ENCODE assay signal across 27 cellular contexts in genomic region chr14:31174433-31174832, GRCh38. TPM values are rescaled to one million over a fixed set of nuclear protein-coding genes. Genes with fewer than 3 reads are reported as not detected.
DNase-seq lines count a peak whose midpoint lies in the region; ATAC-seq, FAIRE-seq and TF ChIP-seq lines count a peak whose summit lies in the region.
"Had no signal": no experiment of that assay in that cellular context is flagged by ENCODE, and none has a peak within 500 bp of the region (broad histone marks: within the 10 kb centered on the region; RNA-seq: fewer than 3 reads in every experiment).

No MANE protein-coding gene starts in this region.

- BruUV-seq in HepG2 (replicated peaks; lab: Mats Ljungman, UMichigan) (no TSS peak), IMR-90 (replicated peaks; lab: Mats Ljungman, UMichigan) (no TSS peak)

- no peak overlapping the region for H2AK9ac ChIP-seq in IMR-90 (replicated peaks; ENCODE audit: low read depth, low read length, poor library complexity)

- no peak for TF ChIP-seq RAD21 in HepG2 (CRISPR knock-in tag; IDR thresholded peaks at IDR 0.05)
- TF ChIP-seq RAD21 in IMR-90 (IDR thresholded peaks at IDR 0.05; ENCODE audit: low read length): no peak
- no peak for TF ChIP-seq RAD21 in H1 (IDR thresholded peaks at IDR 0.05 in 1 of 2, conservative IDR thresholded peaks at IDR 0.05 in 1 of 2; ENCODE audit: low read depth in 2 of 2, low read length in 2 of 2)

- H2BK120ac ChIP-seq in IMR-90 (ENCODE audit: low read depth, low read length) (no peak overlapping the region), H1 (replicated peaks; ENCODE audit: low read depth, low read length) (no peak overlapping the region)

- H3K4me2 ChIP-seq in HepG2 (ENCODE audit: low read depth, low read length) (no peak overlapping the region), IMR-90 (ENCODE audit: low read depth, low read length) (no peak overlapping the region), H1 (ENCODE audit: insufficient read depth in 1 of 2, low read depth in 2 of 2, low read length in 2 of 2) (no peak overlapping the region)
- H3K4me2 ChIP-seq: BLaER1 had no signal

- 97% methylated on average over 4 of the region's 4 CpGs for WGBS in HepG2 (ENCODE audit: low lambda C conversion rate)
- WGBS in right lobe of liver (ENCODE audit: insufficient coverage, low coverage, low lambda C conversion rate, missing lambda C conversion rate): 76% methylated on average over 4 of the region's 4 CpGs
- WGBS in IMR-90 (ENCODE audit: extremely low coverage in 2 of 2, insufficient read length in 1 of 2), 2 experiments: 90% methylated on average over 2 of the region's 4 CpGs; no CpG with 5 or more reads in 1 of the 2 experiments
- WGBS in H1 (ENCODE audit: extremely low coverage in 1 of 2, insufficient coverage in 1 of 2, insufficient read length in 1 of 2, insufficient replicate concordance in 2 of 2, low coverage in 1 of 2, low lambda C conversion rate in 2 of 2, missing lambda C conversion rate in 1 of 2), 2 experiments: 92% methylated on average over 4 of the region's 4 CpGs; no CpG with 5 or more reads in 1 of the 2 experiments

- H4K5ac ChIP-seq in IMR-90 (ENCODE audit: low read depth, low read length): no peak overlapping the region
- H4K5ac ChIP-seq in H1 (ENCODE audit: insufficient read length, low read depth, low read length): no peak overlapping the region

- no peaks in the 10 kb centered on the region for H3K9me3 Mint-ChIP-seq in activated CD4-positive, alpha-beta T cell treated with anti-CD3 and anti-CD28 coated beads, Interleukin-2, amount 10 ng/mL, durations not matched to agents 24 days and 14 days
- no peaks in the 10 kb centered on the region for H3K9me3 Mint-ChIP-seq in activated naive CD4-positive, alpha-beta T cell treated with anti-CD3 and anti-CD28 coated beads for 36 hours
- H3K9me3 Mint-ChIP-seq: CD14-positive monocyte; CD4-positive, alpha-beta memory T cell; CD4-positive, CD25-positive, alpha-beta regulatory T cell; CD8-positive, alpha-beta memory T cell had no signal

- H4K91ac ChIP-seq in IMR-90 (ENCODE audit: insufficient read depth, low read depth, low read length): no peak overlapping the region
- no peak overlapping the region for H4K91ac ChIP-seq in H1 (replicated peaks; ENCODE audit: insufficient read length, low read length)

- H3K9ac ChIP-seq in HepG2 (ENCODE audit: insufficient read depth, low read depth, low read length): no peak overlapping the region
- no peak overlapping the region for H3K9ac ChIP-seq in IMR-90 (ENCODE audit: low read depth, low read length)
- no peak overlapping the region for H3K9ac ChIP-seq in H1 (replicated peaks in 1 of 4; ENCODE audit: extremely low read depth in 1 of 4, low read depth in 3 of 4, low read length in 3 of 4)
- H3K9ac ChIP-seq: BLaER1 had no signal

- H3K56ac ChIP-seq in IMR-90 (ENCODE audit: extremely low read depth, insufficient read depth, low read length) (no peak overlapping the region), H1 (replicated peaks; ENCODE audit: insufficient read length, low read depth, low read length) (no peak overlapping the region)

- H3K27me3 ChIP-seq in HepG2 (ENCODE audit: control insufficient read depth in 1 of 2, insufficient read depth in 2 of 2, low read length in 2 of 2) (no peaks in the 10 kb centered on the region), right lobe of liver (no peaks in the 10 kb centered on the region), IMR-90 (ENCODE audit: control insufficient read depth, insufficient read depth, low read length) (no peaks in the 10 kb centered on the region), H1 (replicated peaks in 1 of 4; ENCODE audit: control insufficient read depth in 3 of 4, extremely low read depth in 1 of 4, insufficient read depth in 3 of 4, low read length in 3 of 4) (no peaks in the 10 kb centered on the region)
- H3K27me3 ChIP-seq: BE2C, BLaER1 had no signal

- intact Hi-C loops in HepG2 (cut with micrococcal nuclease; ENCODE audit: unreplicated experiment) (no loop called here), right lobe of liver (cut with DNase I) (no loop called here), IMR-90 (cut with micrococcal nuclease) (no loop called here)
- intact Hi-C loops in activated CD4-positive, alpha-beta T cell treated with anti-CD3 and anti-CD28 coated beads, Interleukin-2, amount 10 ng/mL, durations not matched to agents 24 days and 14 days (cut with micrococcal nuclease): no loop called here
- intact Hi-C loops in activated naive CD4-positive, alpha-beta T cell treated with anti-CD3 and anti-CD28 coated beads for 36 hours (cut with micrococcal nuclease): no loop called here

- no peaks in the 10 kb centered on the region for H3K4me1 Mint-ChIP-seq in activated CD4-positive, alpha-beta T cell treated with anti-CD3 and anti-CD28 coated beads, Interleukin-2, amount 10 ng/mL, durations not matched to agents 24 days and 14 days
- H3K4me1 Mint-ChIP-seq in activated naive CD4-positive, alpha-beta T cell treated with anti-CD3 and anti-CD28 coated beads for 36 hours (ENCODE audit: low read depth): no peaks in the 10 kb centered on the region
- H3K4me1 Mint-ChIP-seq: CD14-positive monocyte had no signal

- no peaks in the 10 kb centered on the region for H3K23me2 ChIP-seq in H1 (ENCODE audit: low read depth, low read length)

- no peak for FAIRE-seq in HepG2 (lab: Jason Lieb, UNC)
- no peak for FAIRE-seq in H1 (lab: Jason Lieb, UNC)
- peak; percentile 73 for FAIRE-seq in islet of Langerhans (lab: Jason Lieb, UNC)
- FAIRE-seq: GM12891, GM19239 had no signal

- no peak overlapping the region for H3K18ac ChIP-seq in IMR-90 (ENCODE audit: low read depth, low read length)
- no peak overlapping the region for H3K18ac ChIP-seq in H1 (ENCODE audit: extremely low read depth, low read length)

- H2BK20ac ChIP-seq in IMR-90 (ENCODE audit: low read depth, low read length) (no peak overlapping the region), H1 (ENCODE audit: low read length) (no peak overlapping the region)

- dilution Hi-C loops in IMR-90 (cut with HindIII; ENCODE audit: low sequenced_read_pairs, unreplicated experiment): no loop called here

- H3K4ac ChIP-seq in IMR-90 (ENCODE audit: low read depth, low read length): no peak overlapping the region
- no peak overlapping the region for H3K4ac ChIP-seq in H1 (replicated peaks; ENCODE audit: insufficient read length, low read depth, low read length)

- peaks cover 50% of the 10 kb centered on the region for H3K36me3 Mint-ChIP-seq in activated CD4-positive, alpha-beta T cell treated with anti-CD3 and anti-CD28 coated beads, Interleukin-2, amount 10 ng/mL, durations not matched to agents 24 days and 14 days (ENCODE audit: low read depth)
- peaks cover 21% of the 10 kb centered on the region for H3K36me3 Mint-ChIP-seq in activated naive CD4-positive, alpha-beta T cell treated with anti-CD3 and anti-CD28 coated beads for 36 hours (ENCODE audit: low read depth)

- peaks cover 5% of the 10 kb centered on the region for H3K9me1 ChIP-seq in IMR-90 (ENCODE audit: insufficient read depth, low read length)

- TF ChIP-seq POLR2A in HepG2 (IDR thresholded peaks at IDR 0.05; ENCODE audit: insufficient read depth in 1 of 2, low read depth in 2 of 2, low read length in 2 of 2): no peak
- TF ChIP-seq POLR2A in right lobe of liver (IDR thresholded peaks at IDR 0.05): no peak
- no peak for TF ChIP-seq POLR2A in IMR-90 (IDR thresholded peaks at IDR 0.05; ENCODE audit: low read depth, low read length)
- no peak for TF ChIP-seq POLR2A in H1 (IDR thresholded peaks at IDR 0.05; ENCODE audit: control extremely low read depth in 1 of 2, low read depth in 2 of 2, low read length in 2 of 2)

- H2AFZ ChIP-seq in HepG2 (ENCODE audit: low read length): no peak overlapping the region
- no peak overlapping the region for H2AFZ ChIP-seq in IMR-90 (replicated peaks; ENCODE audit: low read length, poor library complexity)
- no peak overlapping the region for H2AFZ ChIP-seq in H1 (ENCODE audit: low read length)

- H3K79me2 ChIP-seq in HepG2 (ENCODE audit: insufficient read depth, low read length) (peaks cover 8% of the 10 kb centered on the region), H1 (ENCODE audit: control insufficient read depth in 1 of 2, insufficient read depth in 2 of 2, low read length in 2 of 2) (no peaks in the 10 kb centered on the region)

- H4K20me1 ChIP-seq in HepG2 (ENCODE audit: insufficient read depth, low read length): peaks cover 9% of the 10 kb centered on the region
- H4K20me1 ChIP-seq in IMR-90 (ENCODE audit: insufficient read depth, low read length): peaks cover 7% of the 10 kb centered on the region
- no peaks in the 10 kb centered on the region for H4K20me1 ChIP-seq in H1 (replicated peaks in 1 of 2; ENCODE audit: control insufficient read depth in 1 of 2, insufficient read depth in 2 of 2, low read length in 2 of 2)

- H3K23ac ChIP-seq in IMR-90 (ENCODE audit: low read depth, low read length) (no peak overlapping the region), H1 (ENCODE audit: insufficient read length) (no peak overlapping the region)

- no peak overlapping the region for H3K4me3 ChIP-seq in HepG2 (replicated peaks in 1 of 3; ENCODE audit: insufficient read depth in 1 of 3, low read depth in 2 of 3, low read length in 3 of 3)
- H3K4me3 ChIP-seq in right lobe of liver: no peak overlapping the region
- H3K4me3 ChIP-seq in IMR-90 (ENCODE audit: insufficient read depth, low read depth, low read length): no peak overlapping the region
- H3K4me3 ChIP-seq in H1 (ENCODE audit: extremely low read depth in 1 of 4, insufficient read depth in 2 of 4, low read depth in 3 of 4, low read length in 4 of 4): no peak overlapping the region
- H3K4me3 ChIP-seq: BLaER1 had no signal

- H4K8ac ChIP-seq in IMR-90 (ENCODE audit: low read depth in 2 of 2, low read length in 2 of 2) (no peak overlapping the region), H1 (ENCODE audit: extremely low read depth, insufficient read depth, low read length) (no peak overlapping the region; the same call in 1 of the 2 replicates)

- POLR2A ChIA-PET in HepG2 (lab: Yijun Ruan, JAX): no interaction called here
- POLR2A ChIA-PET in IMR-90 (lab: Charles Lee; ENCODE audit: unreplicated experiment): no interaction called here
- POLR2A ChIA-PET in H1 (lab: Charles Lee; ENCODE audit: partially characterized antibody): interaction anchor here (0.6 kb wide), 1 partner anchor 68 kb away, joined by 3 read pairs; no protein-coding TSS in a partner anchor

- ATAC-seq in HepG2: no peak
- no peak for ATAC-seq in right lobe of liver
- ATAC-seq in IMR-90 (ENCODE audit: low read depth): no peak

- no peaks in the 10 kb centered on the region for H3K9me3 ChIP-seq in HepG2 (ENCODE audit: low read length)
- no peaks in the 10 kb centered on the region for H3K9me3 ChIP-seq in right lobe of liver
- no peaks in the 10 kb centered on the region for H3K9me3 ChIP-seq in IMR-90 (ENCODE audit: control insufficient read depth, insufficient read depth, low read length)
- H3K9me3 ChIP-seq in H1 (ENCODE audit: insufficient read depth in 2 of 2, low read depth in 1 of 2, low read length in 1 of 2): no peaks in the 10 kb centered on the region
- H3K9me3 ChIP-seq: BE2C, BLaER1 had no signal

- H2AK5ac ChIP-seq in IMR-90 (ENCODE audit: low read depth, low read length) (no peak overlapping the region), H1 (ENCODE audit: low read depth, low read length) (no peak overlapping the region)

- TF ChIP-seq EP300 in HepG2 (IDR thresholded peaks at IDR 0.05; ENCODE audit: low read depth in 2 of 2, low read length in 2 of 2) (no peak), HepG2 (CRISPR knock-in tag; IDR thresholded peaks at IDR 0.05; ENCODE audit: borderline replicate concordance) (no peak), H1 (IDR thresholded peaks at IDR 0.05; ENCODE audit: borderline replicate concordance in 1 of 2, low read depth in 2 of 2, low read length in 2 of 2) (no peak)

- DNase-seq in HepG2 (ENCODE audit: low spot score) (no peak), right lobe of liver (no peak), IMR-90 (no peak), H1 (ENCODE audit: low read depth in 1 of 2, low spot score in 2 of 2) (no peak), activated T-cell treated with anti-CD3 and anti-CD28 coated beads for 4 hours (no peak)
- DNase-seq in activated CD4-positive, alpha-beta T cell treated with anti-CD3 and anti-CD28 coated beads, Interleukin-2, amount 10 ng/mL, durations not matched to agents 24 days and 14 days: no peak
- DNase-seq in activated naive CD4-positive, alpha-beta T cell treated with anti-CD3 and anti-CD28 coated beads for 36 hours: no peak
- DNase-seq: ACHN; BE2C; C1 segment of cervical spinal cord; CD4-positive, alpha-beta memory T cell; CD4-positive, CD25-positive, alpha-beta regulatory T cell; CD8-positive, alpha-beta memory T cell; COR-L47; DMS 273 treated with DMSO at 0.1 percent for 48 hours; DMS153; DMS53; DMS79; DND-41; EL; GF-D8 had no signal

- H3K79me1 ChIP-seq in IMR-90 (ENCODE audit: low read depth in 1 of 2, low read length in 2 of 2): peaks cover 27 to 53% of the 10 kb centered on the region in 2 experiments
- H3K79me1 ChIP-seq in H1 (ENCODE audit: low read depth, low read length): no peaks in the 10 kb centered on the region; the same call in 1 of the 2 replicates

- TF ChIP-seq CTCF in HepG2 (CRISPR knock-in tag; IDR thresholded peaks at IDR 0.05) (no peak), right lobe of liver (IDR thresholded peaks at IDR 0.05) (no peak), IMR-90 (conservative IDR thresholded peaks at IDR 0.05; ENCODE audit: low read depth, low read length) (no peak), H1 (IDR thresholded peaks at IDR 0.05; ENCODE audit: control extremely low read depth in 1 of 3, insufficient read depth in 1 of 3, low read depth in 1 of 3, low read length in 3 of 3) (no peak)

- no peak overlapping the region for H3K4me3 Mint-ChIP-seq in activated CD4-positive, alpha-beta T cell treated with anti-CD3 and anti-CD28 coated beads, Interleukin-2, amount 10 ng/mL, durations not matched to agents 24 days and 14 days
- H3K4me3 Mint-ChIP-seq in activated naive CD4-positive, alpha-beta T cell treated with anti-CD3 and anti-CD28 coated beads for 36 hours: no peak overlapping the region
- H3K4me3 Mint-ChIP-seq: CD14-positive monocyte; CD4-positive, alpha-beta memory T cell; CD4-positive, CD25-positive, alpha-beta regulatory T cell; CD8-positive, alpha-beta memory T cell had no signal

- H2BK5ac ChIP-seq in IMR-90 (ENCODE audit: low read depth, low read length, poor library complexity, severe bottlenecking) (no peak overlapping the region), H1 (ENCODE audit: low read depth, low read length) (no peak overlapping the region)

- H3K36me3 ChIP-seq in HepG2 (replicated peaks in 1 of 2; ENCODE audit: control insufficient read depth in 1 of 2, insufficient read depth in 2 of 2, low read length in 2 of 2) (peaks cover 53 to 85% of the 10 kb centered on the region in 2 experiments), right lobe of liver (peaks cover 6 to 88% (median 37%) of the 10 kb centered on the region in 4 donors), IMR-90 (ENCODE audit: control insufficient read depth, insufficient read depth, low read length) (peaks cover 34% of the 10 kb centered on the region), H1 (ENCODE audit: control insufficient read depth in 2 of 4, insufficient read depth in 4 of 4, low read length in 3 of 4) (peaks cover 0 to 55% (median 11%) of the 10 kb centered on the region in 4 experiments; a peak in 6 of 8 replicates)

- H3K14ac ChIP-seq in IMR-90 (replicated peaks; ENCODE audit: low read depth, low read length): no peak overlapping the region
- no peak overlapping the region for H3K14ac ChIP-seq in H1 (ENCODE audit: insufficient read length)

- no peak overlapping the region for H3K27ac Mint-ChIP-seq in activated CD4-positive, alpha-beta T cell treated with anti-CD3 and anti-CD28 coated beads, Interleukin-2, amount 10 ng/mL, durations not matched to agents 24 days and 14 days
- no peak overlapping the region for H3K27ac Mint-ChIP-seq in activated naive CD4-positive, alpha-beta T cell treated with anti-CD3 and anti-CD28 coated beads for 36 hours
- H3K27ac Mint-ChIP-seq: CD4-positive, alpha-beta memory T cell; CD4-positive, CD25-positive, alpha-beta regulatory T cell had no signal

- H3K27ac ChIP-seq in HepG2 (ENCODE audit: extremely low read length, insufficient read depth, low read length) (no peak overlapping the region), right lobe of liver (no peak overlapping the region), IMR-90 (ENCODE audit: insufficient read depth, low read length) (no peak overlapping the region), H1 (ENCODE audit: low read depth, low read length) (no peak overlapping the region)
- H3K27ac ChIP-seq: 22Rv1, BLaER1 had no signal

- CTCF ChIA-PET in HepG2 (lab: Yijun Ruan, JAX; ENCODE audit: low intra/inter-chr PET ratio, low total read pairs): no interaction called here
- CTCF ChIA-PET in IMR-90 (lab: Yijun Ruan, JAX): no interaction called here
- CTCF ChIA-PET in H1 (lab: Charles Lee; ENCODE audit: partially characterized antibody): interaction anchor here (1.3 kb wide), 1 partner anchor 181 kb away, joined by 3 read pairs; no protein-coding TSS in a partner anchor
- CTCF ChIA-PET in activated naive CD4-positive, alpha-beta T cell treated with anti-CD3 and anti-CD28 coated beads for 36 hours (lab: Charles Lee): no interaction called here

- H3K4me1 ChIP-seq in HepG2 (ENCODE audit: insufficient read depth, low read length) (no peaks in the 10 kb centered on the region), right lobe of liver (no peaks in the 10 kb centered on the region), IMR-90 (ENCODE audit: control insufficient read depth, insufficient read depth, low read length) (peaks cover 6% of the 10 kb centered on the region), H1 (replicated peaks in 1 of 4; ENCODE audit: control insufficient read depth in 3 of 4, insufficient read depth in 4 of 4, low read length in 3 of 4) (no peaks in the 10 kb centered on the region)
- H3K4me1 ChIP-seq: BE2C, BLaER1 had no signal

- no peak overlapping the region for H2BK12ac ChIP-seq in H1 (ENCODE audit: low read depth, low read length)

- H3K27me3 Mint-ChIP-seq in activated CD4-positive, alpha-beta T cell treated with anti-CD3 and anti-CD28 coated beads, Interleukin-2, amount 10 ng/mL, durations not matched to agents 24 days and 14 days: no peaks in the 10 kb centered on the region
- no peaks in the 10 kb centered on the region for H3K27me3 Mint-ChIP-seq in activated naive CD4-positive, alpha-beta T cell treated with anti-CD3 and anti-CD28 coated beads for 36 hours (ENCODE audit: low read depth)
- H3K27me3 Mint-ChIP-seq: CD4-positive, alpha-beta memory T cell; CD4-positive, CD25-positive, alpha-beta regulatory T cell; CD8-positive, alpha-beta memory T cell had no signal

- in situ Hi-C loops in HepG2 (cut with HindIII; ENCODE audit: extremely low pct_ligation_motif_present, low pct_unique_long_range_greater_than_20kb) (no loop called here), IMR-90 (cut with MboI; ENCODE audit: low sequenced_read_pairs) (no loop called here)

- H2BK15ac ChIP-seq in IMR-90 (ENCODE audit: low read depth, low read length): no peak overlapping the region
- no peak overlapping the region for H2BK15ac ChIP-seq in H1 (ENCODE audit: low read length)

RNA-seq across cellular contexts. Expression of gene HECTD1, which starts 33.2 kb away (rescaled TPM):
- 560 and 761 TPM in 2 replicates for total RNA-seq in HepG2 (2016; rRNA removed; fragmentation: Illumina TruSeq; extraction: Trizol)
- 152 and 185 TPM in 2 replicates for total RNA-seq in HepG2 (2016; cell fraction: cytosol; rRNA removed; fragmentation: Illumina TruSeq; extraction: Trizol; ENCODE audit: low read depth)
- 547 and 739 TPM in 2 replicates for total RNA-seq in HepG2 (2016; cell fraction: insoluble cytoplasmic fraction; rRNA removed; fragmentation: Illumina TruSeq; extraction: Trizol)
- 193 and 217 TPM in 2 replicates for total RNA-seq in HepG2 (2016; cell fraction: membrane; rRNA removed; fragmentation: Illumina TruSeq; extraction: Trizol)
- total RNA-seq in HepG2 (2016; cell fraction: nucleus; rRNA removed; fragmentation: Illumina TruSeq; extraction: Trizol): 529 and 592 TPM in 2 replicates
- 251 and 312 TPM in 2 replicates for polyA plus RNA-seq in HepG2 (2011; rRNA removed)
- polyA plus RNA-seq in HepG2 (2011; cell fraction: cytosol; rRNA removed): 136 and 176 TPM in 2 replicates
- polyA plus RNA-seq in HepG2 (2011; cell fraction: nucleus; rRNA removed): 261 and 311 TPM in 2 replicates
- polyA plus RNA-seq in HepG2 (2012): 201 and 210 TPM in 2 replicates
- 18.3 and 18.5 TPM in 2 replicates for polyA plus RNA-seq in HepG2 (2016; cell fraction: cytosol; fragmentation: Illumina TruSeq; extraction: Trizol; ENCODE audit: low read depth)
- polyA plus RNA-seq in HepG2 (2016; cell fraction: insoluble cytoplasmic fraction; fragmentation: Illumina TruSeq; extraction: Trizol; ENCODE audit: low read depth): 345 and 361 TPM in 2 replicates
- polyA plus RNA-seq in HepG2 (2016; cell fraction: membrane; fragmentation: Illumina TruSeq; extraction: Trizol; ENCODE audit: low read depth): 42.8 and 42.9 TPM in 2 replicates
- 433 and 489 TPM in 2 replicates for polyA plus RNA-seq in HepG2 (2016; cell fraction: nucleus; fragmentation: Illumina TruSeq; extraction: Trizol; ENCODE audit: insufficient read depth, low read depth)
- polyA minus RNA-seq in HepG2 (2011; rRNA and poly(A)+ RNA removed; ENCODE audit: low replicate concordance): 372 and 1,089 TPM in 2 replicates
- polyA minus RNA-seq in HepG2 (2011; cell fraction: cytosol; rRNA and poly(A)+ RNA removed): 426 and 459 TPM in 2 replicates
- polyA minus RNA-seq in HepG2 (2011; cell fraction: nucleus; rRNA and poly(A)+ RNA removed): 772 and 919 TPM in 2 replicates
- 100 to 1,000 TPM in 5 of 6 experiments, 10 to 100 TPM in 1; 77.2 to 167 (median 119) TPM for total RNA-seq in right lobe of liver
- total RNA-seq in IMR-90 (2012; rRNA removed): 222 and 228 TPM in 2 replicates
- 48.5 and 48.8 TPM in 2 replicates for polyA plus RNA-seq in IMR-90 (2012; rRNA removed)
- 7.8 and 13.6 TPM in 2 replicates for polyA plus RNA-seq in IMR-90 (2012; cell fraction: cytosol; rRNA removed)
- 22.3 and 106 TPM in 2 replicates for polyA plus RNA-seq in IMR-90 (2012; cell fraction: nucleus; rRNA removed; ENCODE audit: low replicate concordance)
- 105 and 110 TPM in 2 replicates for total RNA-seq in H1 (2021; fragmentation: NEBNext Ultra II Directional; extraction: Animal tissue kit (Norgen Biotek cat#: 25700))
- 28.4 and 44.7 TPM in 2 replicates for polyA plus RNA-seq in H1 (2011; rRNA removed)
- polyA plus RNA-seq in H1 (2011; cell fraction: cytosol; rRNA removed): 45.2 TPM
- polyA plus RNA-seq in H1 (2011; cell fraction: nucleus; rRNA removed): 66.7 TPM
- polyA plus RNA-seq in H1 (2012, experiment 1 of 2): 40.4 to 57.9 TPM (median 52.3 TPM) in 4 replicates
- polyA plus RNA-seq in H1 (2012, experiment 2 of 2): 3.0 TPM
- polyA plus RNA-seq in H1 (2013, experiment 1 of 2): 48.3 TPM
- polyA plus RNA-seq in H1 (2013, experiment 2 of 2): 49.3 TPM
- 224 and 290 TPM in 2 replicates for polyA minus RNA-seq in H1 (2011; rRNA and poly(A)+ RNA removed)
- 72.8 TPM for polyA minus RNA-seq in H1 (2011; cell fraction: cytosol; rRNA and poly(A)+ RNA removed)
- polyA minus RNA-seq in H1 (2011; cell fraction: nucleus; rRNA and poly(A)+ RNA removed): 179 TPM
- 116 TPM in 2 replicates for total RNA-seq in activated CD4-positive, alpha-beta T cell treated with anti-CD3 and anti-CD28 coated beads, Interleukin-2, amount 10 ng/mL, durations not matched to agents 24 days and 14 days
- total RNA-seq in activated naive CD4-positive, alpha-beta T cell treated with anti-CD3 and anti-CD28 coated beads for 36 hours: 10 to 100 TPM; 61.5 to 64.1 TPM

Comparison
In these comparisons a context has a peak if more than half of its experiments do, and no peak if none do; other contexts are left out.
1. Of the 41 proteins assayed by ChIP-seq in both HepG2 and H1: peak only in HepG2: none; only in H1: none; in both: MAFK; in neither: 40.